15 cellular contexts compared by ENCODE assay signal in the genomic region with DNA sequence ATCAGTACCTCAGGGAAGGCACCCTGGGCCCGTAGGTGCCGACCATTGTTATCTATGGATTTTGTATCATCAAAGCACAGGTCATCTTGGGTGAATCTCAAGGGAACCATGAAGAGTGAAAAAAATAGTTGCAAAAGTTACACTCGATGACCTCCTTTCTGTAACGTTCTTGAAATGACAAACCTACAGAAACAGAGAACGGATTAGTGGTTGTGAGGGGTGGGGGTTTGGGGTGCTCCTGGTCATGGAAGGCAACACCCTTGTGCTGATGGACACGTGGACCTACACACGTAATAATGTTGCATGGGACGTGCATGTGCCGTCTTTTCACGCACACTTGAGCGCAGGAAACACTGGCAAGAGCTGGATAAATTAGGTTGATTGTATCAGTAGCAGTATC.
DNase-seq lines count a peak whose midpoint lies in the region; ATAC-seq, FAIRE-seq and TF ChIP-seq lines count a peak whose summit lies in the region.
"Had no signal": no experiment of that assay in that cellular context is flagged by ENCODE, and none has a peak within 500 bp of the region (broad histone marks: within the 10 kb centered on the region; RNA-seq: fewer than 3 reads in every experiment).

No MANE protein-coding gene starts in this region.

- TF ChIP-seq CTCF in D721Med (IDR thresholded peaks at IDR 0.05; ENCODE audit: insufficient read depth, missing control alignments) = no peak

- no peak for FAIRE-seq in D721Med (lab: Jason Lieb, UNC)
- FAIRE-seq: endothelial cell of umbilical vein, kidney had no signal

- ATAC-seq in GM18498 (IDR thresholded peaks at IDR 0.05; ENCODE audit: unreplicated experiment) (peak; percentile 63), GM19452 (IDR thresholded peaks at IDR 0.05; ENCODE audit: unreplicated experiment) (peak; percentile 73), HG02759 (IDR thresholded peaks at IDR 0.05; ENCODE audit: unreplicated experiment) (peak; percentile 61), HG03432 (IDR thresholded peaks at IDR 0.05; ENCODE audit: unreplicated experiment) (peak; percentile 48)

- no peak for DNase-seq in stimulated activated CD8-positive, alpha-beta memory T cell treated with anti-CD3 and anti-CD28 coated beads, Interleukin-4, amount 100 ng/mL, for 48 hours
- DNase-seq in D721Med (ENCODE audit: insufficient read length, low spot score) (no peak), foreskin melanocyte (no peak), cortex of kidney (lab: John Stamatoyannopoulos, UW) (no peak)
- DNase-seq: activated naive CD8-positive, alpha-beta T cell treated with anti-CD3 and anti-CD28 coated beads, Interleukin-2, amount 50 U/mL, for 24 hours; glutamatergic neuron; kidney; MM.1S; mucosa of descending colon; trophoblast cell had no signal
